In the genomic region with DNA sequence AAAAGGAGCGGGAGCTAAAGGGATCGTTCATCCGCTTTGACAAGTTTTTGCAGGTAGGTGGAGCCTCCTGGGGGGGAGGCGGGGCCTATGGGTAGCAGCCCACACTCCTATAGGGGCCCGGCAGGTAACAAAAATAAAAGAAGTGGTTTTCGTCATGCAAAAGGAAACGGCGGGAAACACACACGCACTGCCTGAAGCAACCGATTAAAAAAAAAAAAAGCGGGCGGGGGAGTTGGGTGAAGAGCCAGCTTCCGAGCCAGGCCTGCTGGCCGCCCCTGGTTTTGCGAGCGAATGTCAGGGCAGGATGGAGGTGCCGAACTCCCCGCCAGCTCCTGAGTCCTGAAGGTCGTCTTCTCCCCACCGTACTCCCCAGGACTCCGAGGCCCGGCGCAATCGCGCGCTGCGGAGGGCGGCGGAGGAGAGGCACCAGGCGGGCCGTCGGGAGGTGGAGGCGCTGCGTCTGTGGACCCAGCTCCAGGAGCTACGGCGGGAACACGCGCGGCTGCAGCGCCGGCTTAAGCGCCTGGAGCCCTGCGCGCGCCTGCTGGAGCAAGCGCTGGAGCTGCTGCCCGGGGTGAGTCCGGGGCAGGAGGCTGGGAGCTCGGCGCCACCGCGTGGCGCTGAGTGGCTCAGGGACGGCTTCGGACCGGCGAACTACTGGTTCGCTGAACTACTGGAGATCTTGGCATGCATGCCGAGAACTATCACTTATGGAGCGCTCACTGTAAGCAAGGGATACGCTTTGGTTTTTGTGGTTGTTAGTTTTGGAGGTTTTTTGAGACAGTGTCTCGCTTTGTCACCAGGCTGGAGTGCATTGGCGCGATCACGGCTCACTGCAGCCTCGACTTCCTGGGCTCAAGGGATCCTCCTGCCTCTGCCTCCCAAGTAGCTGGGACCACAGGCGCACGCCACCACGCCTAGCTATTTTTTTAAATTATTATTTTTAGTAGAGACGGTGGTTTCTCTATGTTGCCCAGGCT, we compare ENCODE assay signal across 8 cellular contexts. TPM values are rescaled to one million over a fixed set of nuclear protein-coding genes. Genes with fewer than 3 reads are reported as not detected.
DNase-seq lines count a peak whose midpoint lies in the region; ATAC-seq and TF ChIP-seq lines count a peak whose summit lies in the region.

No MANE protein-coding gene starts in this region.

- H3K4me2 ChIP-seq in Karpas-422 (ENCODE audit: low read depth, low read length, poor library complexity, severe bottlenecking) (peak overlapping the region; percentile 75), neuronal stem cell (ENCODE audit: insufficient read depth, low read length, poor library complexity, severe bottlenecking) (peak overlapping the region; percentile 100)

- peaks cover 3% of the 10 kb centered on the region for H3K79me1 ChIP-seq in neuronal stem cell (ENCODE audit: low read depth, low read length)

- peak overlapping the region; percentile 38 for H3K4me3 ChIP-seq in AG10803 (ENCODE audit: low read length)
- H3K4me3 ChIP-seq in Karpas-422 (ENCODE audit: low read length): peak overlapping the region; percentile 65
- peak overlapping the region; percentile 30 for H3K4me3 ChIP-seq in RWPE2 (ENCODE audit: severe bottlenecking)
- peak overlapping the region; percentile 39 to 74 for H3K4me3 ChIP-seq in neuronal stem cell (ENCODE audit: low read length in 2 of 2)
- peak overlapping the region in 1 of 3 donors; percentile 26 for H3K4me3 ChIP-seq in thyroid gland (replicated peaks in 1 of 3)

- H2AFZ ChIP-seq in Karpas-422 (ENCODE audit: low read length) (peak overlapping the region; percentile 26; the same call in 1 of the 2 replicates), neuronal stem cell (ENCODE audit: low read length) (peak overlapping the region; percentile 99)

- H3K79me2 ChIP-seq in Karpas-422 (ENCODE audit: low read length): no peaks in the 10 kb centered on the region

- no peak overlapping the region for H2BK120ac ChIP-seq in neuronal stem cell (ENCODE audit: low read depth, low read length)

- peak overlapping the region; percentile 1 for H2BK15ac ChIP-seq in neuronal stem cell (ENCODE audit: low read length)

- peak overlapping the region; percentile 0 for H2BK5ac ChIP-seq in neuronal stem cell (ENCODE audit: low read length)

- H4K8ac ChIP-seq in neuronal stem cell (ENCODE audit: low read depth, low read length): no peak overlapping the region

- H3K9me3 ChIP-seq in Karpas-422 (ENCODE audit: low read length) (no peaks in the 10 kb centered on the region), RWPE2 (ENCODE audit: severe bottlenecking) (no peaks in the 10 kb centered on the region), neuronal stem cell (replicated peaks in 1 of 2; ENCODE audit: control insufficient read depth in 2 of 2, insufficient read depth in 1 of 2, low read depth in 1 of 2, low read length in 2 of 2) (no peaks in the 10 kb centered on the region), thyroid gland (no peaks in the 10 kb centered on the region)

- H3K4me1 ChIP-seq in Karpas-422 (ENCODE audit: low read length) (peaks cover 19% of the 10 kb centered on the region), RWPE2 (ENCODE audit: insufficient read depth, poor library complexity, severe bottlenecking) (no peaks in the 10 kb centered on the region), neuronal stem cell (ENCODE audit: control insufficient read depth in 2 of 2, insufficient read depth in 1 of 2, low read depth in 1 of 2, low read length in 2 of 2) (peaks cover 18 to 22% of the 10 kb centered on the region in 2 donors), thyroid gland (peaks cover 17 to 26% of the 10 kb centered on the region in 2 donors)

- WGBS in neuronal stem cell (ENCODE audit: extremely low coverage in 2 of 2, insufficient read length in 2 of 2, insufficient replicate concordance in 1 of 2), 2 donors: no CpG with 5 or more reads among the region's 70 CpGs
- WGBS in thyroid gland, 2 donors: 14 to 15% methylated on average over 35 to 44 of the region's 70 CpGs

- H3K9ac ChIP-seq in Karpas-422 (ENCODE audit: low read length): peak overlapping the region; percentile 57
- peak overlapping the region; percentile 85 for H3K9ac ChIP-seq in neuronal stem cell (ENCODE audit: low read depth, low read length, poor library complexity)

- DNase-seq in AG10803 (ENCODE audit: low read depth) (peak; percentile 68), Karpas-422 (peak; percentile 89), RWPE2 (ENCODE audit: low spot score) (no peak), activated gamma-delta T cell treated with Interleukin-2 at 50 U/mL for 16 hours (peak; percentile 43), foreskin melanocyte (peak; percentile 62), neuronal stem cell (ENCODE audit: low spot score) (no peak), thyroid gland (peak; percentile 80 to 84)

- no peak overlapping the region for H4K91ac ChIP-seq in neuronal stem cell (ENCODE audit: low read depth, low read length, poor library complexity)

- no peak for TF ChIP-seq POLR2A in thyroid gland (IDR thresholded peaks at IDR 0.05)

- ATAC-seq in GM19025 (IDR thresholded peaks at IDR 0.05; ENCODE audit: low read depth, unreplicated experiment) (peak; percentile 64), RWPE2 (ENCODE audit: low read depth) (peak; percentile 86)

- H4K20me1 ChIP-seq in Karpas-422 (ENCODE audit: insufficient read depth, low read depth, low read length): 0 out of 2 replicates have a peak, but pooled peaks cover 3% of the 10 kb centered on the region

- H3K27ac ChIP-seq in Karpas-422 (ENCODE audit: low read length) (no peak overlapping the region), RWPE2 (ENCODE audit: poor library complexity, severe bottlenecking) (no peak overlapping the region), neuronal stem cell (replicated peaks; ENCODE audit: low read length) (no peak overlapping the region), thyroid gland (no peak overlapping the region)

- peak overlapping the region; percentile 49 for H3K23ac ChIP-seq in neuronal stem cell (ENCODE audit: low read depth, low read length, poor library complexity)

- TF ChIP-seq CTCF in AG10803 (conservative IDR thresholded peaks at IDR 0.05; ENCODE audit: low read length): peak; percentile 48
- TF ChIP-seq CTCF in RWPE2 (IDR thresholded peaks at IDR 0.05; ENCODE audit: poor library complexity, severe bottlenecking): peak; percentile 72
- TF ChIP-seq CTCF in thyroid gland (IDR thresholded peaks at IDR 0.05): peak in 4 of 6 experiments; percentile 45 to 70 (median 52)

- peak overlapping the region; percentile 94 for H3K18ac ChIP-seq in neuronal stem cell (ENCODE audit: low read length)

- H2AK5ac ChIP-seq in neuronal stem cell (ENCODE audit: low read depth, low read length): no peak overlapping the region

- no peaks in the 10 kb centered on the region for H3K9me2 ChIP-seq in Karpas-422 (replicated peaks; ENCODE audit: insufficient read depth, low read length)

- peak overlapping the region; percentile 57 for H3K14ac ChIP-seq in neuronal stem cell (ENCODE audit: low read length)

- no peak overlapping the region for H2BK12ac ChIP-seq in neuronal stem cell (ENCODE audit: low read length)

- no peak overlapping the region for H3K4ac ChIP-seq in neuronal stem cell (ENCODE audit: low read length)

- intact Hi-C loops in thyroid gland (cut with DNase I): loop anchor here (5.0 to 10.0 kb wide), 2 partner anchors 48 to 101 kb away; no protein-coding TSS in a partner anchor

- 0 out of 2 replicates have a peak, but pooled peaks cover 5% of the 10 kb centered on the region for H3K36me3 ChIP-seq in Karpas-422 (ENCODE audit: insufficient read depth, low read length)
- peaks cover 1% of the 10 kb centered on the region; the same call in 1 of the 2 replicates for H3K36me3 ChIP-seq in RWPE2 (ENCODE audit: low read depth)
- peaks cover 7 to 11% of the 10 kb centered on the region in 2 donors for H3K36me3 ChIP-seq in neuronal stem cell (replicated peaks in 1 of 2; ENCODE audit: control insufficient read depth in 2 of 2, insufficient read depth in 2 of 2, low read length in 2 of 2)
- peaks cover 2 to 6% of the 10 kb centered on the region in 2 donors for H3K36me3 ChIP-seq in thyroid gland

- H3K27me3 ChIP-seq in Karpas-422 (ENCODE audit: low read length): no peaks in the 10 kb centered on the region
- H3K27me3 ChIP-seq in RWPE2 (ENCODE audit: insufficient read depth, poor library complexity, severe bottlenecking): peaks cover 10% of the 10 kb centered on the region
- H3K27me3 ChIP-seq in neuronal stem cell (ENCODE audit: control insufficient read depth in 3 of 3, insufficient read depth in 3 of 3, low read depth in 1 of 3, low read length in 3 of 3): peaks cover 5 to 52% (median 27%) of the 10 kb centered on the region in 3 experiments
- H3K27me3 ChIP-seq in thyroid gland: no peaks in the 10 kb centered on the region

RNA-seq across cellular contexts. Expression of gene CFAP73, which starts 3.6 kb away (rescaled TPM):
- not detected in 2 replicates for total RNA-seq in Karpas-422 (2014; rRNA removed; shearing (Covaris generic); ENCODE audit: low replicate concordance)
- 0.22 TPM for polyA plus RNA-seq in neuronal stem cell (2013, experiment 1 of 2)
- 0.19 TPM for polyA plus RNA-seq in neuronal stem cell (2013, experiment 2 of 2)
- total RNA-seq in thyroid gland: under 1 TPM in 1 of 4 donors, not detected in 3; 0.56 TPM

RNA-seq across cellular contexts. Expression of gene RASAL1, which starts 17.6 kb away (rescaled TPM):
- total RNA-seq in Karpas-422 (2014; rRNA removed; shearing (Covaris generic); ENCODE audit: low replicate concordance): 3.3 and 3.4 TPM in 2 replicates
- 0.26 TPM for polyA plus RNA-seq in neuronal stem cell (2013, experiment 1 of 2)
- 0.19 TPM for polyA plus RNA-seq in neuronal stem cell (2013, experiment 2 of 2)
- total RNA-seq in thyroid gland: 10 to 100 TPM; 27.3 to 52.9 (median 45.1) TPM

RNA-seq across cellular contexts. Expression of gene DDX54, which starts 32.2 kb away (rescaled TPM):
- total RNA-seq in Karpas-422 (2014; rRNA removed; shearing (Covaris generic); ENCODE audit: low replicate concordance): 28.2 and 81.5 TPM in 2 replicates
- 60.8 TPM for polyA plus RNA-seq in neuronal stem cell (2013, experiment 1 of 2)
- 59.6 TPM for polyA plus RNA-seq in neuronal stem cell (2013, experiment 2 of 2)
- total RNA-seq in thyroid gland: 10 to 100 TPM; 59.9 to 79.3 (median 68.8) TPM

RNA-seq across cellular contexts. Expression of gene RITA1, which starts 32.4 kb away (rescaled TPM):
- total RNA-seq in Karpas-422 (2014; rRNA removed; shearing (Covaris generic); ENCODE audit: low replicate concordance): 34.3 and 47.3 TPM in 2 replicates
- polyA plus RNA-seq in neuronal stem cell (2013, experiment 1 of 2): 14.5 TPM
- 14.3 TPM for polyA plus RNA-seq in neuronal stem cell (2013, experiment 2 of 2)
- total RNA-seq in thyroid gland: 10 to 100 TPM; 26.6 to 39.6 (median 32.8) TPM

Comparison
In these comparisons a context has a peak if more than half of its experiments do, and no peak if none do; other contexts are left out.
1. DNase-seq: peak in AG10803 (single experiment), Karpas-422 (single experiment), activated gamma-delta T cell treated with Interleukin-2 at 50 U/mL for 16 hours (single experiment), foreskin melanocyte (single experiment) and thyroid gland (2 of 2); none in RWPE2 (single experiment) and neuronal stem cell (single experiment).
2. Peak in every context shown above with its lines, with median percentiles within 50 percentile points of each other: CTCF ChIP-seq.